Comparison of ENCODE assay signal across 1 cellular context in the genomic region with DNA sequence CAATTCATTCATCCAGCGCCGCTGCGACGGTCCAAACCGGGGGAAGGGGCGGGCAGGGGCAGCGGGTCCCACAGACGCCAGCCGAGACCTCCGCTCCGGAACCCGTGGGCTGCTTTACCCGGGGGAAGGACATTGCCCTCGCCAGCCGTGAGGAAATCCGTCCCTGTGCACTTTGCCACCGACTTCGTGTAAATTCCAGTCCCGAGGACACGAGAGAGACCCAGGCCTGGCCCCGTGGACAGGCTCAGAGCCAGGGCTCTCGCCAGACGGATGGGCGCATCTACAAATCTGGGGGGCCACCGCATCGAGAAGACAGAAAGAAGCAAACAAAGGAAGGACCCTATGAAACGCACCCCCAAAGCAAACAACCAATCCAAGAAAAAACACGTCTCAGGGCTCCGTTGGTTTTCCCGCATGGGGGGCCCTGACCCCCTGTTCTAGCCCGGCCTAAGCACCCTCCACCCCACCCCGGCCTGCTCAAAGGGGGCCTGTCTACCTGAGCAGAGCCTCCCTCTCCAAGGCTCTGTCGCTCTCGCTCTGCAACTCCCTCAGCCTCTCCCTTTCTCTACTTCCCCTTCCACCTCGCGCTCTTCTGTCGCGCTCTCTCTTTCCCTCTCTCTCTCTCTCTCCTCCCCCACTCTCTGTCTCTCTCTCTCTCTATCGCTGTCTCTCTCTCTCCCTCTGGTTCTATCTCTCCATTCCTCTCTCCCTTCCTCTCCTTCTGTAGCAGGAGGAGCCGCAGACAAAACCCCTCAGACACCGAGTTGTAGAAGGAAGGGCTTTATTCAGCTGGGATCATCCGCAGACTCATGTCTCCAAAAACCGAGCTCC.
TF ChIP-seq lines count a peak whose summit lies in the region.

No MANE protein-coding gene starts in this region.

TF ChIP-seq in WTC11, 78 proteins besides CTCF, POLR2A, EP300 and RAD21 (continued from another document):
- no peak for TF ChIP-seq CDX4 (CRISPR knock-in tag; IDR thresholded peaks at IDR 0.05; ENCODE audit: borderline replicate concordance)
- TF ChIP-seq, protein P1, sequence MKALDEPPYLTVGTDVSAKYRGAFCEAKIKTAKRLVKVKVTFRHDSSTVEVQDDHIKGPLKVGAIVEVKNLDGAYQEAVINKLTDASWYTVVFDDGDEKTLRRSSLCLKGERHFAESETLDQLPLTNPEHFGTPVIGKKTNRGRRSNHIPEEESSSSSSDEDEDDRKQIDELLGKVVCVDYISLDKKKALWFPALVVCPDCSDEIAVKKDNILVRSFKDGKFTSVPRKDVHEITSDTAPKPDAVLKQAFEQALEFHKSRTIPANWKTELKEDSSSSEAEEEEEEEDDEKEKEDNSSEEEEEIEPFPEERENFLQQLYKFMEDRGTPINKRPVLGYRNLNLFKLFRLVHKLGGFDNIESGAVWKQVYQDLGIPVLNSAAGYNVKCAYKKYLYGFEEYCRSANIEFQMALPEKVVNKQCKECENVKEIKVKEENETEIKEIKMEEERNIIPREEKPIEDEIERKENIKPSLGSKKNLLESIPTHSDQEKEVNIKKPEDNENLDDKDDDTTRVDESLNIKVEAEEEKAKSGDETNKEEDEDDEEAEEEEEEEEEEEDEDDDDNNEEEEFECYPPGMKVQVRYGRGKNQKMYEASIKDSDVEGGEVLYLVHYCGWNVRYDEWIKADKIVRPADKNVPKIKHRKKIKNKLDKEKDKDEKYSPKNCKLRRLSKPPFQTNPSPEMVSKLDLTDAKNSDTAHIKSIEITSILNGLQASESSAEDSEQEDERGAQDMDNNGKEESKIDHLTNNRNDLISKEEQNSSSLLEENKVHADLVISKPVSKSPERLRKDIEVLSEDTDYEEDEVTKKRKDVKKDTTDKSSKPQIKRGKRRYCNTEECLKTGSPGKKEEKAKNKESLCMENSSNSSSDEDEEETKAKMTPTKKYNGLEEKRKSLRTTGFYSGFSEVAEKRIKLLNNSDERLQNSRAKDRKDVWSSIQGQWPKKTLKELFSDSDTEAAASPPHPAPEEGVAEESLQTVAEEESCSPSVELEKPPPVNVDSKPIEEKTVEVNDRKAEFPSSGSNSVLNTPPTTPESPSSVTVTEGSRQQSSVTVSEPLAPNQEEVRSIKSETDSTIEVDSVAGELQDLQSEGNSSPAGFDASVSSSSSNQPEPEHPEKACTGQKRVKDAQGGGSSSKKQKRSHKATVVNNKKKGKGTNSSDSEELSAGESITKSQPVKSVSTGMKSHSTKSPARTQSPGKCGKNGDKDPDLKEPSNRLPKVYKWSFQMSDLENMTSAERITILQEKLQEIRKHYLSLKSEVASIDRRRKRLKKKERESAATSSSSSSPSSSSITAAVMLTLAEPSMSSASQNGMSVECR (CRISPR knock-in tag; IDR thresholded peaks at IDR 0.05; ENCODE audit: borderline replicate concordance) = no peak
- TF ChIP-seq, protein P2, sequence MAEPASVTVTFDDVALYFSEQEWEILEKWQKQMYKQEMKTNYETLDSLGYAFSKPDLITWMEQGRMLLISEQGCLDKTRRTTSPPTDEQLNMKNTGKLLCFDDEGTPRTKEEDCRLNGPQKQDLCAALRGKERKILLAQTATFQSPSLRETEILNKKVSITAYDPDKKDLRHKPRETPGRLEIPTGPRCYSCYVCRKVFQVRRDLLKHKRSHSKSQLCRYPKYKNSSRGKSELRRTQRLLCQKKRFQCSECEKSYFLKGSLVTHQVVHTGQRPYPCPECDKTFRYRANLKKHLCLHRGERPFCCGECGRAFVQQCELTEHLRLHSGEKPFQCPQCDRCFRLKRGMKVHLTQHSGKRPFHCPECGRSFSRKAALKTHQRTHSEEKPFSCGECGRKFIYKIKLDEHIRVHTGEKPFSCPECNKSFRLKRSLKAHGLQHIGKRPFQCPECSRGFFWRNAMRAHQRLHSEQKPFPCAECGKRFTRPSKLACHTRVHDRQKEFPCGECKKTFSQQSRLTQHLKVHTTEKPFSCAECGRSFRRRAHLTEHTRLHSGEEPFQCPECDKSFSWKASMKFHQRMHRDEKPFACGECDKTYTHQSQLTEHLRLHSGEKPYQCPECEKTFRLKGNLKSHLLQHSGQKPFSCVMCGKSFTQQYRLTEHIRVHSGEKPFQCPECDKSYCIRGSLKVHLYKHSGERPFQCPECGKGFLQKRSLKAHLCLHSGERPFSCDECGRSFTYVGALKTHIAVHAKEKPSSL (CRISPR knock-in tag; conservative IDR thresholded peaks at IDR 0.05) = no peak
- TF ChIP-seq ATF3 (CRISPR knock-in tag; conservative IDR thresholded peaks at IDR 0.05) = no peak
- no peak for TF ChIP-seq SMAD4 (CRISPR knock-in tag; IDR thresholded peaks at IDR 0.05)
- TF ChIP-seq FOXJ3 (CRISPR knock-in tag; IDR thresholded peaks at IDR 0.05; ENCODE audit: borderline replicate concordance) = no peak
- TF ChIP-seq AR (CRISPR knock-in tag; IDR thresholded peaks at IDR 0.05) = no peak
